ENCODE assay signal across 10 cellular contexts in the genomic region with DNA sequence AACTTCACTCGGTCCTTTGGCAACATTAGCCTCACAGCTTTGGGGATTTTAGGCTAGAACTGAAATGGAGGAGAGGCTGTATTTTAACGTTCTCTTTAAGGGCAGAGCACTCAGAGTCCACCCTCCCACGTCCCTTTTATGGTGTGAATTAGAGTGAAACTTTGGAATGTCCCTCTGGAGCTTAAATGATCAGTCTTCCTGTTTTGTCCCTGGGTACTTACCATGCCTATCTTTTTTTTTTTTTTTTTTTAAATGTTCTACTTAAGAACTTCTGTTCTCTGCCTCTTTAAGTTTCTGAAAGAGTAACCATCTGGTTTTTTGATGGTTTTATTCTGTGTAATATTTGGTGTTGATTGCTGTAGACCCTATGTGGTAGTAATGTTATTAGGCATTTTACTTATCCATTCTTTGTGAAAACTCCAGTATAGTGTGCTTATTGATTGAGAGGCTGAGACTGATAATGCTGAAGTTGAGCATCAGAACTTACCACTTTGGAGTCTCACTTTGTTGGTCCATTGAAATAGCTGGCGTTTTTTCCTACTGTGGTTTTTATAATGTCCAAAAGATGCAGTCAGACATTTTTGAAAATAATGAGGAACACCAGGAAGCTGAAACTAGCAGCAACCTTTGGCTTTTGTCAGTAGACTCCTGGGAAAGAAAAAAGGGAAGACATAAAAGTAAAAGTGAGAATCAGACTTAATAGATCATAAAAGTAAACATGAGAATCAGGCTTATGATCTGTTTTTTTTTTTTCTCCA. TPM values are rescaled to one million over a fixed set of nuclear protein-coding genes. Genes with fewer than 3 reads are reported as not detected.
DNase-seq lines count a peak whose midpoint lies in the region; ATAC-seq, FAIRE-seq and TF ChIP-seq lines count a peak whose summit lies in the region.
"Had no signal": no experiment of that assay in that cellular context is flagged by ENCODE, and none has a peak within 500 bp of the region (broad histone marks: within the 10 kb centered on the region; RNA-seq: fewer than 3 reads in every experiment).

No MANE protein-coding gene starts in this region.

- H4K20me1 ChIP-seq in SU-DHL-6 (ENCODE audit: low read depth, low read length) = 0 out of 2 replicates have a peak, but pooled peaks cover 3% of the 10 kb centered on the region

- H3K9me3 ChIP-seq in SU-DHL-6 (ENCODE audit: insufficient read depth, low read length) (no peaks in the 10 kb centered on the region), gastroesophageal sphincter (no peaks in the 10 kb centered on the region), pancreas (no peaks in the 10 kb centered on the region)

- ATAC-seq in gastroesophageal sphincter (peak; percentile 81), pancreas (peak in 3 of 4 donors; percentile 48 to 73 (median 63)), HG03378 (IDR thresholded peaks at IDR 0.05; ENCODE audit: unreplicated experiment) (no peak)
- ATAC-seq: activated CD4-positive, alpha-beta T cell treated with anti-CD3 and anti-CD28 coated beads for 36 hours; CD8-positive, alpha-beta T cell had no signal

- TF ChIP-seq CTCF in SU-DHL-6 (IDR thresholded peaks at IDR 0.05; ENCODE audit: insufficient read depth, low read length, poor library complexity, severe bottlenecking) = no peak
- no peak for TF ChIP-seq CTCF in gastroesophageal sphincter (IDR thresholded peaks at IDR 0.05)
- TF ChIP-seq CTCF in pancreas (IDR thresholded peaks at IDR 0.05) = no peak
- no peak for TF ChIP-seq CTCF in GM10248 (IDR thresholded peaks at IDR 0.05; ENCODE audit: control extremely low read depth, extremely low read depth, low read depth, missing control alignments)

- H3K27me3 ChIP-seq in SU-DHL-6 (ENCODE audit: low read length) (no peaks in the 10 kb centered on the region), gastroesophageal sphincter (no peaks in the 10 kb centered on the region), pancreas (no peaks in the 10 kb centered on the region)

- FAIRE-seq in pancreas (lab: Jason Lieb, UNC) = no peak

- peaks cover 28% of the 10 kb centered on the region for H3F3A ChIP-seq in SU-DHL-6 (ENCODE audit: insufficient read depth)

- H3K27ac ChIP-seq in SU-DHL-6 (ENCODE audit: low read depth, low read length) (peak overlapping the region; percentile 40), gastroesophageal sphincter (peak overlapping the region; percentile 77 to 94 (median 86)), pancreas (peak overlapping the region in 2 of 4 donors; percentile 42 to 57)

- peaks cover 7% of the 10 kb centered on the region; the same call in 1 of the 2 replicates for H3K36me3 ChIP-seq in SU-DHL-6 (ENCODE audit: low read length)
- H3K36me3 ChIP-seq in gastroesophageal sphincter = no peaks in the 10 kb centered on the region
- no peaks in the 10 kb centered on the region for H3K36me3 ChIP-seq in pancreas

- peak overlapping the region; percentile 11 for H3K4me2 ChIP-seq in SU-DHL-6 (ENCODE audit: low read depth, low read length, poor library complexity, severe bottlenecking)

- DNase-seq in AG20443 (ENCODE audit: low spot score) (peak; percentile 48), pancreas (no peak), NCI-H510A treated with DMSO at 0.1 percent for 48 hours (lab: John Stamatoyannopoulos, UW) (no peak), GM10248 (ENCODE audit: extremely low spot score) (no peak), NCI-H2196 treated with DMSO at 0.1 percent for 48 hours (lab: John Stamatoyannopoulos, UW; ENCODE audit: unreplicated experiment) (no peak)
- DNase-seq: activated CD4-positive, alpha-beta T cell treated with anti-CD3 and anti-CD28 coated beads for 36 hours; CD8-positive, alpha-beta T cell had no signal

- H3K4me1 ChIP-seq in gastroesophageal sphincter (peaks cover 8 to 97% (median 24%) of the 10 kb centered on the region in 3 donors), pancreas (peaks cover 0 to 15% (median 4%) of the 10 kb centered on the region in 3 donors)

- POLR2A ChIA-PET in GM10248 (lab: Yijun Ruan, JAX) = no interaction called here

- no peak for TF ChIP-seq EP300 in gastroesophageal sphincter (IDR thresholded peaks at IDR 0.05)

- H2AFZ ChIP-seq in SU-DHL-6 (ENCODE audit: low read depth, low read length, severe bottlenecking) = no peak overlapping the region

- WGBS in gastroesophageal sphincter (ENCODE audit: low coverage in 1 of 2), 2 donors = 3 to 11% methylated on average over 4 of the region's 4 CpGs
- WGBS in pancreas, 2 donors = 54 to 62% methylated on average over 4 of the region's 4 CpGs

- H3K4me3 ChIP-seq in SU-DHL-6 (ENCODE audit: insufficient read depth, low read length, poor library complexity, severe bottlenecking) (no peak overlapping the region), gastroesophageal sphincter (peak overlapping the region in 1 of 2 donors; percentile 30), pancreas (no peak overlapping the region)

- peaks cover 91% of the 10 kb centered on the region for H3K79me2 ChIP-seq in SU-DHL-6 (ENCODE audit: insufficient read depth, low read length)

- no peak overlapping the region for H3K9ac ChIP-seq in SU-DHL-6 (ENCODE audit: low read length)

- no peak for TF ChIP-seq POLR2A in gastroesophageal sphincter (IDR thresholded peaks at IDR 0.05)

- CTCF ChIA-PET in GM10248 (lab: Yijun Ruan, JAX) = interaction anchor here (0.7 to 4.0 kb wide), 6 partner anchors 11 to 326 kb away, joined by 3 to 15 read pairs (median 3); no protein-coding TSS in a partner anchor

- intact Hi-C loops in pancreas (cut with DNase I) = no loop called here

- H3K9me2 ChIP-seq in SU-DHL-6 (replicated peaks; ENCODE audit: insufficient read depth, low read length) = no peaks in the 10 kb centered on the region

RNA-seq across cellular contexts. Expression of a gene that starts 11.6 kb away (rescaled TPM):
- 10 to 100 TPM; 28.1 to 50.1 (median 34.7) TPM for total RNA-seq in gastroesophageal sphincter
- 10 to 100 TPM in 2 of 6 donors, 1 to 10 TPM in 4; 5.1 to 17.2 (median 8.6) TPM for total RNA-seq in pancreas
- 1 to 10 TPM; 3.3 to 5.7 TPM for polyA plus RNA-seq in pancreas

RNA-seq across cellular contexts. Expression of a gene that starts 58.1 kb away (rescaled TPM):
- total RNA-seq in gastroesophageal sphincter = 10 to 100 TPM in 1 of 4 donors, 1 to 10 TPM in 2, under 1 TPM in 1; 0.74 to 14.4 (median 1.5) TPM
- total RNA-seq in pancreas = 10 to 100 TPM in 2 of 6 donors, 1 to 10 TPM in 1, under 1 TPM in 3; 0.56 to 15.7 (median 1.2) TPM
- 1 to 10 TPM; 3.0 to 4.0 TPM for polyA plus RNA-seq in pancreas
- total RNA-seq: CD8-positive, alpha-beta T cell had no signal
